1 cellular context compared by ENCODE assay signal in the genomic region with DNA sequence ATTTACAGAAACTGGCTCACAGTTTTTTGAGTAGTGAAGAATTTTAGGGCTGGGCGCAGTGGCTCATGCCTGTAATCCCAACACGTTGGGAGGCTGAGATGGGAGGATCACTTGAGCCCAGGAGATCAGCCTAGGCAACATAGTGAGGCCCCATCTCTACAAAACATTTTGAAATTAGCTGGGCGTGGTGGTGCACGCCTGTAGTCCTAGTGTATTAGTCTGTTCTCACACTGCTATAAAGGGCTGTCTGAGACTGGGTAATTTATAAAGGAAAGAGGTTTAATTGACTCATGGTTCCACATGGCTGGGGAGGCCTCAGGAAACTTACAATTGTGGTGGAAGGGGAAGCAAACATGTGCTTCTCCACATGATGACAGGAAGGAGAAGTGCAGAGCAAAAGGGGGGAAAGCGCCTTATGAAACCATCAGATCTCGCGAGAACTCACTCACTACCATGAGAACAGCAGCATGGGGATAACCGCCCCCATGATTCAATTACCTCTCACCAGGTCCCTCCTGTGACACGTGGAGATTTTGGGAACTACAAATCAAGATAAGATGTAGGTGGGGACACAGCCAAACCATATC.
TF ChIP-seq lines count a peak whose summit lies in the region.

No MANE protein-coding gene starts in this region.

TF ChIP-seq in SK-N-SH treated with all-trans-retinoic acid at 6 μM for 48 hours, 23 proteins besides CTCF, POLR2A, EP300 and RAD21 (continued from another document):
- TF ChIP-seq, protein P1, sequence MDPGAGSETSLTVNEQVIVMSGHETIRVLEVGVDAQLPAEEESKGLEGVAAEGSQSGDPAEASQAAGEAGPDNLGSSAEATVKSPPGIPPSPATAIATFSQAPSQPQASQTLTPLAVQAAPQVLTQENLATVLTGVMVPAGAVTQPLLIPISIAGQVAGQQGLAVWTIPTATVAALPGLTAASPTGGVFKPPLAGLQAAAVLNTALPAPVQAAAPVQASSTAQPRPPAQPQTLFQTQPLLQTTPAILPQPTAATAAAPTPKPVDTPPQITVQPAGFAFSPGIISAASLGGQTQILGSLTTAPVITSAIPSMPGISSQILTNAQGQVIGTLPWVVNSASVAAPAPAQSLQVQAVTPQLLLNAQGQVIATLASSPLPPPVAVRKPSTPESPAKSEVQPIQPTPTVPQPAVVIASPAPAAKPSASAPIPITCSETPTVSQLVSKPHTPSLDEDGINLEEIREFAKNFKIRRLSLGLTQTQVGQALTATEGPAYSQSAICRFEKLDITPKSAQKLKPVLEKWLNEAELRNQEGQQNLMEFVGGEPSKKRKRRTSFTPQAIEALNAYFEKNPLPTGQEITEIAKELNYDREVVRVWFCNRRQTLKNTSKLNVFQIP (CRISPR knock-in tag; IDR thresholded peaks at IDR 0.05; ENCODE audit: borderline replicate concordance, low read depth): no peak
